15 cellular contexts compared by ENCODE assay signal in the genomic region with DNA sequence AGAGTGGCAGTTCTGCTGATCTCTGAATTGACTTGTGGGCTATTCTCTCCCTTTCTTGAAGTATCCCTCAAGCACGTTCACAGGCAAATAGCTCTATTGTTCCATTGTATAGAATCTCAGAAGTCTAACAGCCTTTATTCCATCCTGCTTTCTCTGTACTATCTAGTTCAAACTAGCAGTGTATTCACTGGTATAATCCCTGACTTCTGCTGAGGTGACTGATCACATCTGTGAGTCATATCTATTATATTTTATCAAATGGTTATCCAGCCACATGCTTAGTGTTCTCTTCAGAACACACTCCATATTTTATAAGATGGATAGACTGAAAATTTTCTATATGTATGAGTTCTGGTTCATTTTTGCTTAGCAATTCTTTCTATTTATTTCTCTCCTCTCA.
A peak's percentile ranks its signal among the peaks of the same experiment; 100 is the strongest.
DNase-seq lines count a peak whose midpoint lies in the region; ATAC-seq and TF ChIP-seq lines count a peak whose summit lies in the region.
"Had no signal": no experiment of that assay in that cellular context is flagged by ENCODE, and none has a peak within 500 bp of the region (broad histone marks: within the 10 kb centered on the region; RNA-seq: fewer than 3 reads in every experiment).

No MANE protein-coding gene starts in this region.

- no peak overlapping the region for H3K27ac Mint-ChIP-seq in MCF 10A (ENCODE audit: low read depth, unreplicated experiment)
- H3K27ac Mint-ChIP-seq: B cell; CD4-positive, alpha-beta T cell; GM23338; H9; IgD-negative memory B cell had no signal

- CTCF ChIA-PET in mammary epithelial cell (lab: Charles Lee; ENCODE audit: low non-redundant PET) (no interaction called here), MCF 10A (lab: Yijun Ruan, JAX) (no interaction called here)

- H3K36me3 ChIP-seq in mammary epithelial cell (ENCODE audit: insufficient read depth, low read length) (no peaks in the 10 kb centered on the region), aorta (ENCODE audit: control insufficient read depth in 1 of 2, insufficient read depth in 2 of 2, low read length in 1 of 2) (no peaks in the 10 kb centered on the region)

- peaks cover 2% of the 10 kb centered on the region for H3K36me3 Mint-ChIP-seq in MCF 10A (ENCODE audit: insufficient read depth, unreplicated experiment)
- H3K36me3 Mint-ChIP-seq: IgD-negative memory B cell had no signal

- dilution Hi-C loops in mammary epithelial cell (cut with HindIII; ENCODE audit: low sequenced_read_pairs): no loop called here

- H3K27me3 Mint-ChIP-seq in MCF 10A (ENCODE audit: insufficient read depth, unreplicated experiment): no peaks in the 10 kb centered on the region
- H3K27me3 Mint-ChIP-seq: B cell; CD4-positive, alpha-beta T cell; IgD-negative memory B cell had no signal

- no peaks in the 10 kb centered on the region for H3K27me3 ChIP-seq in mammary epithelial cell (ENCODE audit: insufficient read depth, low read length)
- no peaks in the 10 kb centered on the region for H3K27me3 ChIP-seq in aorta (ENCODE audit: control insufficient read depth in 1 of 2, insufficient read depth in 2 of 2, low read length in 1 of 2)
- H3K27me3 ChIP-seq in dorsolateral prefrontal cortex: no peaks in the 10 kb centered on the region

- in situ Hi-C loops in mammary epithelial cell (cut with MboI; ENCODE audit: low sequenced_read_pairs in 2 of 2): no loop called here

- BruUV-seq in mammary epithelial cell (replicated peaks; lab: Mats Ljungman, UMichigan) (no TSS peak), MCF 10A (replicated peaks; lab: Mats Ljungman, UMichigan) (no TSS peak)

- H3K4me3 Mint-ChIP-seq in MCF 10A (ENCODE audit: unreplicated experiment): no peak overlapping the region
- H3K4me3 Mint-ChIP-seq: B cell; CD4-positive, alpha-beta T cell; GM23338; H9; IgD-negative memory B cell had no signal

- H3K27ac ChIP-seq in mammary epithelial cell (ENCODE audit: insufficient read depth, low read depth, low read length): no peak overlapping the region
- no peak overlapping the region for H3K27ac ChIP-seq in aorta (ENCODE audit: low read depth in 1 of 2, low read length in 2 of 2)
- H3K27ac ChIP-seq in dorsolateral prefrontal cortex: no peak overlapping the region

- no peak overlapping the region for H3K4me3 ChIP-seq in mammary epithelial cell (replicated peaks in 1 of 3; ENCODE audit: insufficient read depth in 1 of 3, low read depth in 2 of 3, low read length in 3 of 3)
- no peak overlapping the region for H3K4me3 ChIP-seq in aorta (ENCODE audit: low read length in 2 of 2)
- H3K4me3 ChIP-seq in dorsolateral prefrontal cortex: no peak overlapping the region
- H3K4me3 ChIP-seq: GM23338 had no signal

- H3K4me1 ChIP-seq in mammary epithelial cell (ENCODE audit: insufficient read depth, low read length) (peaks cover 10% of the 10 kb centered on the region), aorta (ENCODE audit: control insufficient read depth in 1 of 2, insufficient read depth in 2 of 2, low read length in 2 of 2) (no peaks in the 10 kb centered on the region)

- no peak overlapping the region for H3K4me2 ChIP-seq in mammary epithelial cell (ENCODE audit: insufficient read depth, low read depth, low read length)
- H3K4me2 ChIP-seq: GM23338 had no signal

- peaks cover 20% of the 10 kb centered on the region for H3K4me1 Mint-ChIP-seq in MCF 10A (ENCODE audit: insufficient read depth, unreplicated experiment)
- H3K4me1 Mint-ChIP-seq: B cell, GM23338, H9, IgD-negative memory B cell had no signal

- POLR2A ChIA-PET in MCF 10A (lab: Yijun Ruan, JAX): no interaction called here

- no peak for ATAC-seq in aorta (ENCODE audit: low FRiP score)
- no peak for ATAC-seq in GM21737 (IDR thresholded peaks at IDR 0.05; ENCODE audit: unreplicated experiment)
- ATAC-seq: GM23338 had no signal

- no peaks in the 10 kb centered on the region for H3K79me2 ChIP-seq in mammary epithelial cell (ENCODE audit: insufficient read depth, low read length)

- intact Hi-C loops in mammary epithelial cell (cut with micrococcal nuclease): no loop called here
- intact Hi-C loops in MCF 10A (cut with micrococcal nuclease): no loop called here
- intact Hi-C loops in aorta (cut with DNase I): no loop called here
- intact Hi-C loops in dorsolateral prefrontal cortex (cut with DNase I): no loop called here

- peaks cover 4% of the 10 kb centered on the region for H3K9me3 ChIP-seq in mammary epithelial cell (replicated peaks; ENCODE audit: insufficient read depth, low read length)
- peaks cover 1% of the 10 kb centered on the region for H3K9me3 ChIP-seq in aorta (ENCODE audit: control insufficient read depth, low read length)

- no peak for TF ChIP-seq CTCF in mammary epithelial cell (conservative IDR thresholded peaks at IDR 0.05 in 1 of 2, IDR thresholded peaks at IDR 0.05 in 1 of 2; ENCODE audit: extremely low read depth in 1 of 2, insufficient read depth in 1 of 2, low read depth in 1 of 2, low read length in 2 of 2)
- TF ChIP-seq CTCF in MCF 10A (IDR thresholded peaks at IDR 0.05; ENCODE audit: unreplicated experiment): no peak
- TF ChIP-seq CTCF in dorsolateral prefrontal cortex (IDR thresholded peaks at IDR 0.05 in 54 of 56, conservative IDR thresholded peaks at IDR 0.05 in 2 of 56; ENCODE audit: low read depth in 1 of 56, partially characterized antibody in 56 of 56): no peak

- no peaks in the 10 kb centered on the region for H4K20me1 ChIP-seq in mammary epithelial cell (ENCODE audit: insufficient read depth, low read length)

- 100% methylated on average over 1 of the region's 1 CpG for WGBS in mammary epithelial cell (ENCODE audit: low coverage, missing lambda C conversion rate)
- WGBS in aorta, 2 donors: 81 to 94% methylated on average over 1 of the region's 1 CpG

- DNase-seq in mammary epithelial cell (peak; percentile 17), MCF 10A (ENCODE audit: unreplicated experiment) (no peak), amniotic epithelial cell (ENCODE audit: low read depth) (peak; percentile 7), iris pigment epithelial cell (ENCODE audit: low read depth) (peak; percentile 17), aorta (no peak), dorsolateral prefrontal cortex (no peak)
- DNase-seq: 8988T; C1 segment of cervical spinal cord; CD4-positive, alpha-beta T cell; DMS79; H9 had no signal

- H3K9ac ChIP-seq in mammary epithelial cell (ENCODE audit: insufficient read depth, low read length): no peak overlapping the region

- H3K9me3 Mint-ChIP-seq in MCF 10A (ENCODE audit: unreplicated experiment): peaks cover 8% of the 10 kb centered on the region

- no peak overlapping the region for H2AFZ ChIP-seq in mammary epithelial cell (ENCODE audit: low read depth, low read length)
- H2AFZ ChIP-seq: GM23338 had no signal

Comparison
In these comparisons a context has a peak if more than half of its experiments do, and no peak if none do; other contexts are left out.
1. DNase-seq: peak in mammary epithelial cell (single experiment), amniotic epithelial cell (single experiment) and iris pigment epithelial cell (single experiment); none in MCF 10A (single experiment), aorta (0 of 2) and dorsolateral prefrontal cortex (0 of 10).